8 cellular contexts compared by ENCODE assay signal in the genomic region with DNA sequence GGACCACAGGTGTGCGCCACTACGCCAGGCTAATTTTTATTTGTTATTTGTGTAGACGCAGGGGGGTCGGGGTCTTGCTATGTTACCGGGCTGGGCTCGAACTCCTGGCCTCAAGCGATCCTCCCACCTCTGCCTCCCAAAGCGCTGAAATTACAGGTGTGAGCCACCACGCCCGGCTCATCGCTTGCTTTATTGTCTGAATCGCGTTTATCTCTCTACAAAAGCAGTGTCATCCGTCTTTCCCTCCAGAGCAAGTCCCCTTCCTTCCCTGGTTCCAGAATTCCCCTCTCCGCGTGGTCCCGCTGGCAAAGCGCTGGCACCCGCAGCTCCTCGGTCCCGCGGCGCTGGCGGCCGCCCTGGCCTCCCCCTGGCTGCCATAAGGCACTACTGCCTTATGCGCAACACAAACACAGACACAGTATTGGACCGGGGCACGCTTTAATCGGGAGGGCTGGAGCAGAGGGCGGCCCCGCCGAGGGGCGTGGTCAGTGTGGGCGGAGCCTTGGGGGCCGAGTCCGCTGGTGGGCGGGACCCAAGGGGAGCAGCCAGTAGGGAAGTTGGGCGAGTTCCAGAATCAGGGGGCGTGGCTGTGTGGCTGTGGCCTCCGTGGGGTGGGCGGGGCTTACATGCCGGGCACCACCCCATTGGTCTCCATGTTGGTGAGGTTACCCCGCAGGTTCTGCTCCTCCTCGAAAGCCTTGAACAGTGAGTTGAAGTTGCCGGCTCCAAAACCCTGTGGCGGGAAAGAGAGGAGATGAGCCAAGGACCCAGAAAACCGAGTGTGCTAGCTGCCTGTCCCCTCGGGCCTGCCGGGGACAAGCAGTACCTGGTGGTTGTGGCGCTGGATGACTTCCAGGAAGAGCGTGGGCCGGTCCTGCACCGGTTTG. TPM values are rescaled to one million over a fixed set of nuclear protein-coding genes. Genes with fewer than 3 reads are reported as not detected.
DNase-seq lines count a peak whose midpoint lies in the region; ATAC-seq and TF ChIP-seq lines count a peak whose summit lies in the region.

No MANE protein-coding gene starts in this region.

- H3K36me3 Mint-ChIP-seq in activated T-cell treated with anti-CD3 and anti-CD28 coated beads, Interleukin-2, amount 50 U/mL, for 4 hours (ENCODE audit: insufficient read depth): no peaks in the 10 kb centered on the region

- no peaks in the 10 kb centered on the region for H4K20me1 ChIP-seq in IMR-90 (ENCODE audit: insufficient read depth, low read length)

- H3K4me2 ChIP-seq in IMR-90 (ENCODE audit: low read depth, low read length): peak overlapping the region; percentile 88

- H2AK5ac ChIP-seq in IMR-90 (ENCODE audit: low read depth, low read length): peak overlapping the region; percentile 55; the same call in 1 of the 2 replicates

- no peaks in the 10 kb centered on the region for H3K27me3 Mint-ChIP-seq in activated T-cell treated with anti-CD3 and anti-CD28 coated beads, Interleukin-2, amount 50 U/mL, for 4 hours (ENCODE audit: low read depth)

- peaks cover 0 to 8% of the 10 kb centered on the region in 2 experiments; a peak in 2 of 4 replicates for H3K79me1 ChIP-seq in IMR-90 (ENCODE audit: low read depth in 1 of 2, low read length in 2 of 2)

- H3K27ac ChIP-seq in IMR-90 (ENCODE audit: insufficient read depth, low read length): peak overlapping the region; percentile 45; the same call in 1 of the 2 replicates
- peak overlapping the region; percentile 57 to 78 (median 64) for H3K27ac ChIP-seq in esophagus muscularis mucosa (replicated peaks in 1 of 4)

- no peak for TF ChIP-seq EP300 in esophagus muscularis mucosa (IDR thresholded peaks at IDR 0.05)

- H3K4ac ChIP-seq in IMR-90 (ENCODE audit: low read depth, low read length): peak overlapping the region; percentile 91

- H3K23ac ChIP-seq in IMR-90 (ENCODE audit: low read depth, low read length): peak overlapping the region; percentile 62; the same call in 1 of the 2 replicates

- H4K8ac ChIP-seq in IMR-90 (ENCODE audit: low read depth in 2 of 2, low read length in 2 of 2): peak overlapping the region; percentile 80 to 96; a peak in 3 of 4 replicates

- no peaks in the 10 kb centered on the region for H3K9me3 ChIP-seq in IMR-90 (ENCODE audit: control insufficient read depth, insufficient read depth, low read length)
- no peaks in the 10 kb centered on the region for H3K9me3 ChIP-seq in esophagus muscularis mucosa

- BruUV-seq in IMR-90 (replicated peaks; lab: Mats Ljungman, UMichigan): no TSS peak

- H2AK9ac ChIP-seq in IMR-90 (replicated peaks; ENCODE audit: low read depth, low read length, poor library complexity): peak overlapping the region; percentile 96

- H4K91ac ChIP-seq in IMR-90 (ENCODE audit: insufficient read depth, low read depth, low read length): peak overlapping the region; percentile 79

- H4K5ac ChIP-seq in IMR-90 (ENCODE audit: low read depth, low read length): peak overlapping the region; percentile 62

- no peak; the same call in 1 of the 2 replicates for TF ChIP-seq POLR2A in IMR-90 (IDR thresholded peaks at IDR 0.05; ENCODE audit: low read depth, low read length)
- no peak for TF ChIP-seq POLR2A in esophagus muscularis mucosa (IDR thresholded peaks at IDR 0.05; ENCODE audit: low read depth)

- no peak overlapping the region for H2BK5ac ChIP-seq in IMR-90 (ENCODE audit: low read depth, low read length, poor library complexity, severe bottlenecking)

- intact Hi-C loops in IMR-90 (cut with micrococcal nuclease) (loop anchor here (2.0 to 5.0 kb wide), 2 partner anchors 33 to 49 kb away; a partner anchor contains a TSS), esophagus muscularis mucosa (cut with DNase I) (loop anchor here (2.0 kb wide), 1 partner anchor 49 kb away; a partner anchor contains a TSS)

- TF ChIP-seq CTCF in IMR-90 (conservative IDR thresholded peaks at IDR 0.05; ENCODE audit: low read depth, low read length) (peak; percentile 38), esophagus muscularis mucosa (IDR thresholded peaks at IDR 0.05) (peak; percentile 40 to 63 (median 59))

- CTCF ChIA-PET in IMR-90 (lab: Yijun Ruan, JAX): interaction anchor here (0.7 kb wide), 1 partner anchor 187 kb away, joined by 3 read pairs; no protein-coding TSS in a partner anchor

- in situ Hi-C loops in IMR-90 (cut with MboI; ENCODE audit: low sequenced_read_pairs): no loop called here

- H2BK20ac ChIP-seq in IMR-90 (ENCODE audit: low read depth, low read length): no peak overlapping the region

- H3K9ac ChIP-seq in IMR-90 (ENCODE audit: low read depth, low read length): peak overlapping the region; percentile 54

- peak; percentile 93 for ATAC-seq in GM21528 (IDR thresholded peaks at IDR 0.05; ENCODE audit: low FRiP score, unreplicated experiment)
- ATAC-seq in IMR-90 (ENCODE audit: low read depth): peak; percentile 100
- ATAC-seq in activated T-cell treated with anti-CD3 and anti-CD28 coated beads, Interleukin-2, amount 50 U/mL, for 4 hours: peak; percentile 98 to 99

- no peaks in the 10 kb centered on the region for H3K27me3 ChIP-seq in IMR-90 (ENCODE audit: control insufficient read depth, insufficient read depth, low read length)
- peaks cover 0 to 3% (median 0%) of the 10 kb centered on the region in 4 donors for H3K27me3 ChIP-seq in esophagus muscularis mucosa

- POLR2A ChIA-PET in IMR-90 (lab: Charles Lee; ENCODE audit: unreplicated experiment): interaction anchor here (0.6 kb wide), 1 partner anchor 17 kb away, joined by 6 read pairs; no protein-coding TSS in a partner anchor

- H3K4me1 ChIP-seq in IMR-90 (ENCODE audit: control insufficient read depth, insufficient read depth, low read length) (0 out of 2 replicates have a peak, but pooled peaks cover 2% of the 10 kb centered on the region), esophagus muscularis mucosa (peaks cover 6 to 15% (median 14%) of the 10 kb centered on the region in 4 donors)

- H3K4me3 Mint-ChIP-seq in activated T-cell treated with anti-CD3 and anti-CD28 coated beads, Interleukin-2, amount 50 U/mL, for 4 hours: peak overlapping the region; percentile 96

- H3K9me1 ChIP-seq in IMR-90 (ENCODE audit: insufficient read depth, low read length): no peaks in the 10 kb centered on the region

- TF ChIP-seq RAD21 in IMR-90 (IDR thresholded peaks at IDR 0.05; ENCODE audit: low read length): no peak

- H2BK120ac ChIP-seq in IMR-90 (ENCODE audit: low read depth, low read length): peak overlapping the region; percentile 48

- H3K4me3 ChIP-seq in IMR-90 (ENCODE audit: insufficient read depth, low read depth, low read length): peak overlapping the region; percentile 71
- peak overlapping the region; percentile 57 to 69 (median 60) for H3K4me3 ChIP-seq in esophagus muscularis mucosa

- H2BK15ac ChIP-seq in IMR-90 (ENCODE audit: low read depth, low read length): peak overlapping the region; percentile 67; the same call in 1 of the 3 replicates

- WGBS in IMR-90 (ENCODE audit: extremely low coverage in 2 of 2, insufficient read length in 1 of 2), 2 experiments: 11% methylated on average over 25 of the region's 53 CpGs; no CpG with 5 or more reads in 1 of the 2 experiments
- 21% methylated on average over 31 of the region's 53 CpGs for WGBS in esophagus muscularis mucosa

- H3K36me3 ChIP-seq in IMR-90 (ENCODE audit: control insufficient read depth, insufficient read depth, low read length): no peaks in the 10 kb centered on the region
- H3K36me3 ChIP-seq in esophagus muscularis mucosa: no peaks in the 10 kb centered on the region

- H3K18ac ChIP-seq in IMR-90 (ENCODE audit: low read depth, low read length): peak overlapping the region; percentile 11; the same call in 1 of the 2 replicates

- peak overlapping the region; percentile 73 for H3K14ac ChIP-seq in IMR-90 (replicated peaks; ENCODE audit: low read depth, low read length)

- dilution Hi-C loops in IMR-90 (cut with HindIII; ENCODE audit: low sequenced_read_pairs, unreplicated experiment): no loop called here

- H3K4me1 Mint-ChIP-seq in activated T-cell treated with anti-CD3 and anti-CD28 coated beads, Interleukin-2, amount 50 U/mL, for 4 hours (ENCODE audit: low read depth): peaks cover 12% of the 10 kb centered on the region

- H3K9me3 Mint-ChIP-seq in activated T-cell treated with anti-CD3 and anti-CD28 coated beads, Interleukin-2, amount 50 U/mL, for 4 hours: no peaks in the 10 kb centered on the region

- H3K56ac ChIP-seq in IMR-90 (ENCODE audit: extremely low read depth, insufficient read depth, low read length): peak overlapping the region; percentile 19; the same call in 1 of the 2 replicates

- DNase-seq in DMS114 treated with DMSO at 0.1 percent for 48 hours (lab: John Stamatoyannopoulos, UW; ENCODE audit: unreplicated experiment) (peak; percentile 97), IMR-90 (peak; percentile 96), OCI-M2 (lab: John Stamatoyannopoulos, UW; ENCODE audit: unreplicated experiment) (peak; percentile 91), esophagus muscularis mucosa (ENCODE audit: extremely low spot score) (peak; percentile 99), myocyte (ENCODE audit: low read depth) (peak; percentile 97)
- DNase-seq in activated T-cell treated with anti-CD3 and anti-CD28 coated beads, Interleukin-2, amount 50 U/mL, for 4 hours: peak; percentile 100
- peak; percentile 99 for DNase-seq in stimulated activated CD8-positive, alpha-beta memory T cell treated with anti-CD3 and anti-CD28 coated beads, Interleukin-7, amount 100 ng/mL, for 4 hours (ENCODE audit: low read depth in 2 of 2)

- peak overlapping the region; percentile 100 for H2AFZ ChIP-seq in IMR-90 (replicated peaks; ENCODE audit: low read length, poor library complexity)

RNA-seq across cellular contexts. Expression of a gene that starts 19.3 kb away (rescaled TPM):
- total RNA-seq in IMR-90 (2012; rRNA removed): 0.18 TPM in 1 of 2 replicates, not detected in the other
- polyA plus RNA-seq in IMR-90 (2012; rRNA removed): 0.14 and 0.15 TPM in 2 replicates
- 0.08 and 0.13 TPM in 2 replicates for polyA plus RNA-seq in IMR-90 (2012; cell fraction: cytosol; rRNA removed)
- polyA plus RNA-seq in IMR-90 (2012; cell fraction: nucleus; rRNA removed; ENCODE audit: low replicate concordance): 0.38 and 0.45 TPM in 2 replicates
- under 1 TPM; 0.20 to 0.27 (median 0.26) TPM for total RNA-seq in activated T-cell treated with anti-CD3 and anti-CD28 coated beads, Interleukin-2, amount 50 U/mL, for 4 hours
- total RNA-seq in esophagus muscularis mucosa: 1 to 10 TPM in 2 of 4 donors, under 1 TPM in 2; 0.65 to 3.3 (median 1.3) TPM
- total RNA-seq in myocyte: 0.13 TPM in 1 of 2 replicates, not detected in the other
- polyA plus RNA-seq in myocyte (2012): 0.20 TPM

RNA-seq across cellular contexts. Expression of a gene that starts 35.5 kb away (rescaled TPM):
- total RNA-seq in IMR-90 (2012; rRNA removed): 0.83 and 0.90 TPM in 2 replicates
- polyA plus RNA-seq in IMR-90 (2012; rRNA removed): 5.1 and 5.5 TPM in 2 replicates
- polyA plus RNA-seq in IMR-90 (2012; cell fraction: cytosol; rRNA removed): 3.1 and 3.5 TPM in 2 replicates
- 14.8 and 15.1 TPM in 2 replicates for polyA plus RNA-seq in IMR-90 (2012; cell fraction: nucleus; rRNA removed; ENCODE audit: low replicate concordance)
- 10 to 100 TPM; 30.4 to 32.7 (median 31.7) TPM for total RNA-seq in activated T-cell treated with anti-CD3 and anti-CD28 coated beads, Interleukin-2, amount 50 U/mL, for 4 hours
- 10 to 100 TPM in 3 of 4 donors, 1 to 10 TPM in 1; 9.4 to 27.1 (median 19.9) TPM for total RNA-seq in esophagus muscularis mucosa
- total RNA-seq in myocyte: 3.9 and 4.0 TPM in 2 replicates
- polyA plus RNA-seq in myocyte (2012): 7.4 TPM

RNA-seq across cellular contexts. Expression of a gene that starts 45.9 kb away (rescaled TPM):
- total RNA-seq in IMR-90 (2012; rRNA removed) (3.0 and 3.9 TPM in 2 replicates), esophagus muscularis mucosa (10 to 100 TPM in 3 of 4 donors, 1 to 10 TPM in 1; 7.0 to 23.2 (median 15.9) TPM), myocyte (2.3 and 2.4 TPM in 2 replicates)
- 5.1 and 5.3 TPM in 2 replicates for polyA plus RNA-seq in IMR-90 (2012; rRNA removed)
- 4.7 and 7.8 TPM in 2 replicates for polyA plus RNA-seq in IMR-90 (2012; cell fraction: cytosol; rRNA removed)
- polyA plus RNA-seq in IMR-90 (2012; cell fraction: nucleus; rRNA removed; ENCODE audit: low replicate concordance): 14.0 and 15.7 TPM in 2 replicates
- 10 to 100 TPM; 80.7 to 94.6 (median 85.8) TPM for total RNA-seq in activated T-cell treated with anti-CD3 and anti-CD28 coated beads, Interleukin-2, amount 50 U/mL, for 4 hours
- polyA plus RNA-seq in myocyte (2012): 2.7 TPM

RNA-seq across cellular contexts. Expression of a gene that starts 49.2 kb away (rescaled TPM):
- total RNA-seq in IMR-90 (2012; rRNA removed) (142 and 156 TPM in 2 replicates), esophagus muscularis mucosa (10 to 100 TPM; 22.4 to 63.7 (median 44.4) TPM), myocyte (86.5 and 98.8 TPM in 2 replicates)
- 135 and 138 TPM in 2 replicates for polyA plus RNA-seq in IMR-90 (2012; rRNA removed)
- polyA plus RNA-seq in IMR-90 (2012; cell fraction: cytosol; rRNA removed): 82.4 and 236 TPM in 2 replicates
- polyA plus RNA-seq in IMR-90 (2012; cell fraction: nucleus; rRNA removed; ENCODE audit: low replicate concordance): 75.4 and 108 TPM in 2 replicates
- 100 to 1,000 TPM in 2 of 3 donors, 10 to 100 TPM in 1; 97.7 to 106 (median 103) TPM for total RNA-seq in activated T-cell treated with anti-CD3 and anti-CD28 coated beads, Interleukin-2, amount 50 U/mL, for 4 hours
- polyA plus RNA-seq in myocyte (2012): 108 TPM

Comparison
In these comparisons a context has a peak if more than half of its experiments do, and no peak if none do; other contexts are left out.
1. Peak in every context shown above with its lines: DNase-seq, ATAC-seq, H3K4me3 ChIP-seq and H3K27ac ChIP-seq.